In genomic region chr2:180202591-180202990, GRCh38 we compare ENCODE assay signal across 16 cellular contexts.
A peak's percentile ranks its signal among the peaks of the same experiment; 100 is the strongest.
DNase-seq lines count a peak whose midpoint lies in the region; ATAC-seq and TF ChIP-seq lines count a peak whose summit lies in the region.
"Had no signal": no experiment of that assay in that cellular context is flagged by ENCODE, and none has a peak within 500 bp of the region (broad histone marks: within the 10 kb centered on the region; RNA-seq: fewer than 3 reads in every experiment).

No MANE protein-coding gene starts in this region.

- peak; percentile 30 for DNase-seq in AG08395 (ENCODE audit: low spot score)
- peak; percentile 65 for DNase-seq in NCI-H446 treated with DMSO at 0.1 percent for 48 hours (lab: John Stamatoyannopoulos, UW)
- DNase-seq in fibroblast of peridontal ligament (ENCODE audit: extremely low read depth), result peak; percentile 80
- no peak for DNase-seq in neural crest cell (ENCODE audit: low read depth, low spot score)
- no peak for DNase-seq in NCI-H146 treated with DMSO at 0.1 percent for 48 hours (lab: John Stamatoyannopoulos, UW; ENCODE audit: unreplicated experiment)
- DNase-seq in activated CD4-positive, alpha-beta T cell treated with anti-CD3 and anti-CD28 coated beads, Interleukin-2, amount 50 U/mL, for 48 hours, result no peak
- DNase-seq in activated CD4-positive, alpha-beta memory T cell treated with anti-CD3 and anti-CD28 coated beads for 36 hours, result no peak
- DNase-seq: activated CD4-positive, CD25-positive, alpha-beta regulatory T cell; activated naive CD4-positive, alpha-beta T cell; NCI-H187; NCI-H774; stimulated activated CD4-positive, alpha-beta T cell treated with anti-CD3 and anti-CD28 coated beads, Interleukin-1b, Interleukin-23, amount 100 ng/mL, for 48 hours; T-helper 1 cell; thyroid gland had no signal

- CTCF ChIA-PET in activated CD4-positive, alpha-beta memory T cell treated with anti-CD3 and anti-CD28 coated beads for 36 hours (lab: Charles Lee), result no interaction called here

- H3K36me3 Mint-ChIP-seq in neural crest cell (ENCODE audit: low read depth), result no peaks in the 10 kb centered on the region
- H3K36me3 Mint-ChIP-seq in activated CD4-positive, alpha-beta memory T cell treated with anti-CD3 and anti-CD28 coated beads for 36 hours, result no peaks in the 10 kb centered on the region

- H3K4me1 Mint-ChIP-seq in neural crest cell, result peaks cover 54% of the 10 kb centered on the region
- no peaks in the 10 kb centered on the region for H3K4me1 Mint-ChIP-seq in activated CD4-positive, alpha-beta memory T cell treated with anti-CD3 and anti-CD28 coated beads for 36 hours (ENCODE audit: low read depth)

- ATAC-seq in GM18511 (IDR thresholded peaks at IDR 0.05; ENCODE audit: unreplicated experiment), result no peak
- ATAC-seq: mucosa of descending colon had no signal

- POLR2A ChIA-PET in activated CD4-positive, alpha-beta memory T cell treated with anti-CD3 and anti-CD28 coated beads for 36 hours (lab: Charles Lee), result no interaction called here

- peak overlapping the region; percentile 14 for H3K4me3 Mint-ChIP-seq in neural crest cell
- no peak overlapping the region for H3K4me3 Mint-ChIP-seq in activated CD4-positive, alpha-beta memory T cell treated with anti-CD3 and anti-CD28 coated beads for 36 hours

- peaks cover 2% of the 10 kb centered on the region for H3K9me3 Mint-ChIP-seq in neural crest cell
- no peaks in the 10 kb centered on the region for H3K9me3 Mint-ChIP-seq in activated CD4-positive, alpha-beta memory T cell treated with anti-CD3 and anti-CD28 coated beads for 36 hours

- no peak overlapping the region for H3K27ac Mint-ChIP-seq in neural crest cell (ENCODE audit: unreplicated experiment)
- H3K27ac Mint-ChIP-seq in activated CD4-positive, alpha-beta memory T cell treated with anti-CD3 and anti-CD28 coated beads for 36 hours, result no peak overlapping the region

- no peaks in the 10 kb centered on the region for H3K27me3 Mint-ChIP-seq in neural crest cell (ENCODE audit: low read depth)
- no peaks in the 10 kb centered on the region for H3K27me3 Mint-ChIP-seq in activated CD4-positive, alpha-beta memory T cell treated with anti-CD3 and anti-CD28 coated beads for 36 hours

- intact Hi-C loops in activated CD4-positive, alpha-beta memory T cell treated with anti-CD3 and anti-CD28 coated beads for 36 hours (cut with micrococcal nuclease), result no loop called here

- no peak for TF ChIP-seq CTCF in neural crest cell (conservative IDR thresholded peaks at IDR 0.05)

Comparison
In these comparisons a context has a peak if more than half of its experiments do, and no peak if none do; other contexts are left out.
1. DNase-seq: peak in AG08395 (single experiment), NCI-H446 treated with DMSO at 0.1 percent for 48 hours (single experiment) and fibroblast of peridontal ligament (single experiment); none in neural crest cell (single experiment), NCI-H146 treated with DMSO at 0.1 percent for 48 hours (single experiment), activated CD4-positive, alpha-beta T cell treated with anti-CD3 and anti-CD28 coated beads, Interleukin-2, amount 50 U/mL, for 48 hours (0 of 2) and activated CD4-positive, alpha-beta memory T cell treated with anti-CD3 and anti-CD28 coated beads for 36 hours (single experiment).